Comparison of ENCODE assay signal across 12 cellular contexts in genomic region chr2:158692372-158693103, GRCh38.
"Had no signal": no experiment of that assay in that cellular context is flagged by ENCODE, and none has a peak within 500 bp of the region (broad histone marks: within the 10 kb centered on the region; RNA-seq: fewer than 3 reads in every experiment).

No MANE protein-coding gene starts in this region.

- H3K4me1 ChIP-seq: left lung, neural progenitor cell, thyroid gland had no signal

- H3K9ac ChIP-seq: neural progenitor cell had no signal

- H3K36me3 ChIP-seq: left lung, neural progenitor cell, ovary, thyroid gland had no signal

- H3K27me3 ChIP-seq: left lung, neural progenitor cell, ovary, thyroid gland had no signal

- DNase-seq: activated CD4-positive, CD25-positive, alpha-beta regulatory T cell treated with anti-CD3 and anti-CD28 coated beads, Interleukin-2, amount 50 U/mL, for 72 hours; activated naive CD4-positive, alpha-beta T cell treated with Interleukin-2 at 50 U/mL for 16 hours; activated T-cell treated with anti-CD3 and anti-CD28 coated beads for 4 hours; hippocampal formation; left lung; naive B cell; ovary; stimulated activated naive B cell treated with anti-CD40 and anti-IgM and Interleukin-4, amounts not matched to agents 10 μg/mL and 1 μg/mL and 100 μg/mL, for 72 hours; T-helper 9 cell; thyroid gland had no signal

- H3K9me3 ChIP-seq: ovary, thyroid gland had no signal

- H2AFZ ChIP-seq: neural progenitor cell had no signal

- ATAC-seq: activated T-helper 17 cell treated with anti-CD3 and anti-CD28 coated beads, Interleukin-2, amount 50 U/mL, for 72 hours; left lung; stimulated activated naive B cell treated with anti-CD40 and anti-IgM and Interleukin-4, amounts not matched to agents 10 μg/mL and 1 μg/mL and 100 μg/mL, for 72 hours had no signal

- H3K4me3 ChIP-seq: left lung, neural progenitor cell, ovary, thyroid gland had no signal

- H3K27ac ChIP-seq: left lung, neural progenitor cell, ovary, thyroid gland had no signal

- H3K4me2 ChIP-seq: neural progenitor cell had no signal
